In the genomic region with DNA sequence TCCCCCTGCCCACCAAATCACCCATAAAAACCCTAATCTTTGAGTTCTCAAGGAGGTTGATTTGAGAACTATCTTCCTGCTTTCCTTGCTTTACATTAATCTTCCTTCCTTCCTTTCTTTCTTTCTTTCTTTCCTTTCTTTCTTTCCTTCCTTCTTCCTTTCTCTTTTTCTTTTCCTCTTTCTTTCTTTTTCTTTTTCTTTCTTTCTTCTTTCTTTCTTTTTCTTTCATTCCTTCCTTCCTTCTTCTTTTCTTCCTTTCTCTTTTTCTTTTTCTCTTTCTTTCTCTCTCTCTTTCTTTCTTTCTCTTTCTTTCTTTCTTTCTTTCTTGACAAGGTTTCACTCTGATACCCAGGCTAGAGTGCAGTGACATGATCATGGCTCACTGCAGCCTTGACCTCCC, we compare ENCODE assay signal across 24 cellular contexts.
"Had no signal": no experiment of that assay in that cellular context is flagged by ENCODE, and none has a peak within 500 bp of the region (broad histone marks: within the 10 kb centered on the region; RNA-seq: fewer than 3 reads in every experiment).

No MANE protein-coding gene starts in this region.

- H3K27me3 Mint-ChIP-seq: naive B cell; progenitor cell of endocrine pancreas; stimulated activated memory B cell treated with anti-CD40 and anti-IgM and Interleukin-4, amounts not matched to agents 10 μg/mL and 1 μg/mL and 100 μg/mL, for 72 hours; stimulated activated naive CD8-positive, alpha-beta T cell treated with anti-CD3 and anti-CD28 coated beads, Interleukin-15, amount 100 ng/mL, for 72 hours had no signal

- H3K4me1 Mint-ChIP-seq: mesothelial cell of epicardium; stimulated activated memory B cell treated with anti-CD40 and anti-IgM and Interleukin-4, amounts not matched to agents 10 μg/mL and 1 μg/mL and 100 μg/mL, for 72 hours; stimulated activated naive CD8-positive, alpha-beta T cell treated with anti-CD3 and anti-CD28 coated beads, Interleukin-15, amount 100 ng/mL, for 72 hours had no signal

- H3K4me3 ChIP-seq: left ventricle myocardium inferior, lung, ovary, right atrium auricular region, right lobe of liver, smooth muscle cell, tibial nerve, uterus had no signal

- H3K4me2 ChIP-seq: smooth muscle cell had no signal

- ATAC-seq: natural killer cell; right lobe of liver; stimulated activated memory B cell treated with anti-CD40 and anti-IgM and Interleukin-4, amounts not matched to agents 10 μg/mL and 1 μg/mL and 100 μg/mL, for 72 hours; stimulated activated naive CD8-positive, alpha-beta T cell treated with anti-CD3 and anti-CD28 coated beads, Interleukin-15, amount 100 ng/mL, for 72 hours had no signal

- DNase-seq: islet precursor cell; left ventricle myocardium inferior; mesendoderm; naive B cell; natural killer cell; nephron progenitor cell; ovary; right lobe of liver; stimulated activated CD4-positive, alpha-beta T cell treated with anti-CD3 and anti-CD28 coated beads, Interleukin-1b, Interleukin-23, amount 100 ng/mL, for 48 hours; stimulated activated CD4-positive, alpha-beta T cell treated with anti-CD3 and anti-CD28 coated beads, Interleukin-2, amount 100 ng/mL, for 48 hours; stimulated activated CD4-positive, alpha-beta T cell treated with anti-CD3 and anti-CD28 coated beads, Interleukin-4, amount 100 ng/mL, for 4 hours; stimulated activated CD8-positive, alpha-beta memory T cell treated with anti-CD3 and anti-CD28 coated beads, Interleukin-4, amount 100 ng/mL, for 48 hours; stimulated activated naive CD4-positive, alpha-beta T cell treated with Interleukin-2 at 50 U/mL for 16 hours; stimulated activated naive CD8-positive, alpha-beta T cell treated with anti-CD3 and anti-CD28 coated beads, Interleukin-15, amount 100 ng/mL, for 72 hours; substantia nigra; uterus had no signal

- H3K9me3 ChIP-seq: ovary, right lobe of liver, uterus had no signal

- H3K27ac Mint-ChIP-seq: mesothelial cell of epicardium; natural killer cell; nephron progenitor cell; progenitor cell of endocrine pancreas; stimulated activated memory B cell treated with anti-CD40 and anti-IgM and Interleukin-4, amounts not matched to agents 10 μg/mL and 1 μg/mL and 100 μg/mL, for 72 hours; type B pancreatic cell had no signal

- H3K36me3 ChIP-seq: left ventricle myocardium inferior, ovary, right atrium auricular region, right lobe of liver, tibial nerve, uterus had no signal

- H3K9me3 Mint-ChIP-seq: natural killer cell had no signal

- H3K36me3 Mint-ChIP-seq: natural killer cell, type B pancreatic cell had no signal

- H3K27me3 ChIP-seq: ovary, right atrium auricular region, right lobe of liver, tibial nerve, uterus had no signal

- H3K27ac ChIP-seq: left ventricle myocardium inferior, ovary, right atrium auricular region, right lobe of liver, tibial nerve, uterus had no signal

- H3K4me1 ChIP-seq: left ventricle myocardium inferior, right atrium auricular region, right lobe of liver, uterus had no signal

- H3K4me3 Mint-ChIP-seq: mesothelial cell of epicardium; natural killer cell; nephron progenitor cell; stimulated activated memory B cell treated with anti-CD40 and anti-IgM and Interleukin-4, amounts not matched to agents 10 μg/mL and 1 μg/mL and 100 μg/mL, for 72 hours; stimulated activated naive CD8-positive, alpha-beta T cell treated with anti-CD3 and anti-CD28 coated beads, Interleukin-15, amount 100 ng/mL, for 72 hours; type B pancreatic cell had no signal
